ENCODE assay signal across 21 cellular contexts in the genomic region with DNA sequence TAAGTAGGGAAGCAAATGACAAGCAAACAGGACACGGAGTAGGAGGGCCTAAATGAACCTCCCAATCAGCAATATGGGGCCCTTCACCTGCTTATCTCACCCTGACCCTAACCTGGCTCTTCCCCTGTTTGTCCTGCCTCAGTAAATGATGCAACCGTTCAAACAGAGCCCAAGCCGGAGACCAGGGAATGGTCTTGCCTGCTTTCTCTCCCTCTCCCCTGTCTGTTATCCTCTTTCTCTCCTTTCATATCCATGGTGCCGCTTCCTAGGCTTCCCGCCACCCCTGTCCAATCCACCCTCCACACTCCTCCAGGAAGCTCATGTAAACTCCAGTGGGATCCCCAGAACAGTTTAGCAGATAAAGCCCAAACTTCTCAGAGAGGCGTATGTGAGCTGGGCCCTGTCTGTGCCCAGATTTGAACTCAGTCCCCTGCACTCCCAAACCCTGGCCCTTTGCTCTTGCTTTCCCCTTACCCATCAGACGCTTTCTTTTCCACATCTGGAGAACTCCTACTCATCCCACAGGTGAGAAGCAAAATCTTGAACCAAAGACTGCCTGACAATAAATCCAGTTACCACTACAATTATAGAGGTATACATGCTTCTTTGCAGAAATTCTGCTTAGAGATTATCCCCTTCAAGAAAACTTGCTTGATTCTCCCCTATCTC. TPM values are rescaled to one million over a fixed set of nuclear protein-coding genes. Genes with fewer than 3 reads are reported as not detected.
A peak's percentile ranks its signal among the peaks of the same experiment; 100 is the strongest.
DNase-seq lines count a peak whose midpoint lies in the region; ATAC-seq, FAIRE-seq and TF ChIP-seq lines count a peak whose summit lies in the region.
"Had no signal": no experiment of that assay in that cellular context is flagged by ENCODE, and none has a peak within 500 bp of the region (broad histone marks: within the 10 kb centered on the region; RNA-seq: fewer than 3 reads in every experiment).

No MANE protein-coding gene starts in this region.

- TF ChIP-seq POLR2A in GM12892 (IDR thresholded peaks at IDR 0.05; ENCODE audit: low read depth, low read length): no peak

- DNase-seq in HuH-7 (ENCODE audit: low spot score): peak; percentile 81
- DNase-seq in bronchial epithelial cell (ENCODE audit: low read depth): no peak
- no peak for DNase-seq in GM12892 (ENCODE audit: insufficient read length)
- no peak for DNase-seq in NCI-H345 (lab: John Stamatoyannopoulos, UW)
- no peak for DNase-seq in mucosa of gallbladder (ENCODE audit: low spot score)
- DNase-seq: BE2C; CD4-positive, alpha-beta memory T cell; DMS153; DMS79 treated with DMSO at 0.1 percent for 48 hours; EL; H7; IMR-90; KG1 had no signal

- peaks cover 0 to 7% (median 4%) of the 10 kb centered on the region in 4 donors for H3K9me3 ChIP-seq in liver (ENCODE audit: control insufficient read depth in 4 of 4, low read length in 3 of 4)
- H3K9me3 ChIP-seq: BE2C had no signal

- H3K27me3 ChIP-seq in bronchial epithelial cell (ENCODE audit: control insufficient read depth, insufficient read depth, low read length): no peaks in the 10 kb centered on the region
- no peaks in the 10 kb centered on the region for H3K27me3 ChIP-seq in liver (ENCODE audit: control insufficient read depth in 4 of 4, insufficient read depth in 4 of 4, low read length in 3 of 4)
- H3K27me3 ChIP-seq: BE2C had no signal

- no peak for TF ChIP-seq CTCF in bronchial epithelial cell (IDR thresholded peaks at IDR 0.05; ENCODE audit: insufficient read depth, low read length, severe bottlenecking)
- no peak for TF ChIP-seq CTCF in liver (IDR thresholded peaks at IDR 0.05; ENCODE audit: low read depth, low read length, missing input control)

- TF ChIP-seq RAD21 in liver (IDR thresholded peaks at IDR 0.05): no peak

- H3K36me3 ChIP-seq in bronchial epithelial cell (ENCODE audit: control insufficient read depth, insufficient read depth, low read length) (no peaks in the 10 kb centered on the region), liver (ENCODE audit: control insufficient read depth in 4 of 4, insufficient read depth in 3 of 4, low read depth in 1 of 4, low read length in 3 of 4) (no peaks in the 10 kb centered on the region)
- H3K36me3 ChIP-seq: BE2C had no signal

- 75% methylated on average over 7 of the region's 7 CpGs for WGBS in liver

- ATAC-seq in GM18873 (IDR thresholded peaks at IDR 0.05; ENCODE audit: low FRiP score, unreplicated experiment): no peak
- ATAC-seq: A549 had no signal

- FAIRE-seq in bronchial epithelial cell (lab: Jason Lieb, UNC): peak; percentile 55
- FAIRE-seq in GM12892 (lab: Jason Lieb, UNC): no peak
- FAIRE-seq: A549, D721Med, G401.6, GM12891, HTR-8/SVneo had no signal

- H3K4me1 ChIP-seq in liver (ENCODE audit: control insufficient read depth in 4 of 4, insufficient read depth in 4 of 4, low read length in 3 of 4): no peaks in the 10 kb centered on the region
- H3K4me1 ChIP-seq: A549, BE2C had no signal

- H3K4me3 ChIP-seq in bronchial epithelial cell (ENCODE audit: low read depth, low read length) (no peak overlapping the region), liver (ENCODE audit: low read depth in 1 of 3, low read length in 3 of 3) (no peak overlapping the region)
- H3K4me3 ChIP-seq: A549 had no signal

- H3K9ac ChIP-seq in liver (ENCODE audit: low read depth in 1 of 2, low read length in 2 of 2): no peak overlapping the region

- H3K27ac ChIP-seq in liver (ENCODE audit: low read depth in 1 of 2, low read length in 2 of 2): no peak overlapping the region
- H3K27ac ChIP-seq: A549, C4-2B had no signal

TF ChIP-seq in liver, 16 proteins besides CTCF, POLR2A, EP300 and RAD21:
- TF ChIP-seq JUND (IDR thresholded peaks at IDR 0.05): no peak
- TF ChIP-seq FOXA2 (IDR thresholded peaks at IDR 0.05): no peak
- TF ChIP-seq, protein P1, sequence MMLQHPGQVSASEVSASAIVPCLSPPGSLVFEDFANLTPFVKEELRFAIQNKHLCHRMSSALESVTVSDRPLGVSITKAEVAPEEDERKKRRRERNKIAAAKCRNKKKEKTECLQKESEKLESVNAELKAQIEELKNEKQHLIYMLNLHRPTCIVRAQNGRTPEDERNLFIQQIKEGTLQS (IDR thresholded peaks at IDR 0.05): peak; percentile 54
- TF ChIP-seq RXRA (IDR thresholded peaks at IDR 0.05): peak in 1 of 2 donors; percentile 24
- TF ChIP-seq HNF4A (conservative IDR thresholded peaks at IDR 0.05): no peak

RNA-seq across cellular contexts. Expression of a gene that starts 45.7 kb away (rescaled TPM):
- total RNA-seq in bronchial epithelial cell: 205 and 343 TPM in 2 replicates
- total RNA-seq in liver: 100 to 1,000 TPM; 121 to 128 TPM
- 10 to 100 TPM; 23.9 to 50.5 TPM for polyA plus RNA-seq in liver
- polyA plus RNA-seq in GM12892 (2012; ENCODE audit: missing spikeins): 71.6 TPM
- total RNA-seq in mucosa of gallbladder: 123 TPM
